In genomic region chr5:34490501-34491250, GRCh38 we compare ENCODE assay signal across 11 cellular contexts.
A peak's percentile ranks its signal among the peaks of the same experiment; 100 is the strongest.
DNase-seq lines count a peak whose midpoint lies in the region; ATAC-seq and TF ChIP-seq lines count a peak whose summit lies in the region.
"Had no signal": no experiment of that assay in that cellular context is flagged by ENCODE, and none has a peak within 500 bp of the region (broad histone marks: within the 10 kb centered on the region; RNA-seq: fewer than 3 reads in every experiment).

No MANE protein-coding gene starts in this region.

- H3K36me3 ChIP-seq in mammary epithelial cell (ENCODE audit: insufficient read depth, low read length) = no peaks in the 10 kb centered on the region
- H3K36me3 ChIP-seq in upper lobe of right lung = no peaks in the 10 kb centered on the region
- no peaks in the 10 kb centered on the region for H3K36me3 ChIP-seq in spleen

- no peaks in the 10 kb centered on the region for H3K27me3 ChIP-seq in mammary epithelial cell (ENCODE audit: insufficient read depth, low read length)
- no peaks in the 10 kb centered on the region for H3K27me3 ChIP-seq in upper lobe of right lung
- peaks cover 0 to 1% (median 0%) of the 10 kb centered on the region in 7 donors for H3K27me3 ChIP-seq in spleen (replicated peaks in 1 of 7)

- in situ Hi-C loops in mammary epithelial cell (cut with MboI; ENCODE audit: low sequenced_read_pairs in 2 of 2) = loop anchor here in 1 of 2 donors (25.0 kb wide), 1 partner anchor 522 kb away; no protein-coding TSS in a partner anchor

- 94% methylated on average over 3 of the region's 14 CpGs for WGBS in mammary epithelial cell (ENCODE audit: low coverage, missing lambda C conversion rate)
- WGBS in spleen, 5 donors = 45 to 73% (median 53%) methylated on average over 6 to 13 of the region's 14 CpGs

- H2AFZ ChIP-seq in mammary epithelial cell (ENCODE audit: low read depth, low read length) = no peak overlapping the region

- BruUV-seq in MCF 10A (replicated peaks; lab: Mats Ljungman, UMichigan) (no TSS peak), mammary epithelial cell (replicated peaks; lab: Mats Ljungman, UMichigan) (no TSS peak)

- DNase-seq in MCF 10A (ENCODE audit: unreplicated experiment) (no peak), mammary epithelial cell (no peak), NCI-H524 (lab: John Stamatoyannopoulos, UW) (peak; percentile 98), iPS-NIHi11 (ENCODE audit: low spot score) (peak; percentile 82), upper lobe of right lung (no peak), kidney glomerular epithelial cell (lab: John Stamatoyannopoulos, UW) (no peak), spleen (no peak)
- DNase-seq: activated CD8-positive, alpha-beta memory T cell treated with anti-CD3 and anti-CD28 coated beads, Interleukin-2, amount 50 U/mL, for 48 hours; caudate nucleus; stimulated activated CD4-positive, alpha-beta T cell treated with anti-CD3 and anti-CD28 coated beads, Interleukin-2, amount 100 ng/mL, for 48 hours had no signal

- TF ChIP-seq POLR2A in GM18505 (IDR thresholded peaks at IDR 0.05; ENCODE audit: borderline replicate concordance, extremely low read depth, insufficient read depth, insufficient read length) = no peak
- TF ChIP-seq POLR2A in spleen (IDR thresholded peaks at IDR 0.05) = no peak

- POLR2A ChIA-PET in MCF 10A (lab: Yijun Ruan, JAX) = interaction anchor here (1.5 kb wide), 1 partner anchor 18 kb away, joined by 5 read pairs; no protein-coding TSS in a partner anchor

- H3K9me3 ChIP-seq in mammary epithelial cell (replicated peaks; ENCODE audit: insufficient read depth, low read length) = no peaks in the 10 kb centered on the region
- no peaks in the 10 kb centered on the region for H3K9me3 ChIP-seq in upper lobe of right lung
- peaks cover 0 to 6% (median 0%) of the 10 kb centered on the region in 8 donors for H3K9me3 ChIP-seq in spleen

- dilution Hi-C loops in mammary epithelial cell (cut with HindIII; ENCODE audit: low sequenced_read_pairs) = no loop called here

- no peaks in the 10 kb centered on the region for H3K79me2 ChIP-seq in mammary epithelial cell (ENCODE audit: insufficient read depth, low read length)

- no peaks in the 10 kb centered on the region for H4K20me1 ChIP-seq in mammary epithelial cell (ENCODE audit: insufficient read depth, low read length)

- H3K27me3 Mint-ChIP-seq in MCF 10A (ENCODE audit: insufficient read depth, unreplicated experiment) = no peaks in the 10 kb centered on the region

- H3K9ac ChIP-seq in mammary epithelial cell (ENCODE audit: insufficient read depth, low read length) = no peak overlapping the region

- no peak overlapping the region for H3K4me3 ChIP-seq in mammary epithelial cell (replicated peaks in 1 of 3; ENCODE audit: insufficient read depth in 1 of 3, low read depth in 2 of 3, low read length in 3 of 3)
- H3K4me3 ChIP-seq in upper lobe of right lung = no peak overlapping the region
- no peak overlapping the region for H3K4me3 ChIP-seq in spleen

- no peak overlapping the region for H3K4me3 Mint-ChIP-seq in MCF 10A (ENCODE audit: unreplicated experiment)

- H3K4me1 Mint-ChIP-seq in MCF 10A (ENCODE audit: insufficient read depth, unreplicated experiment) = peaks cover 29% of the 10 kb centered on the region

- H3K4me1 ChIP-seq in mammary epithelial cell (ENCODE audit: insufficient read depth, low read length) (peaks cover 23% of the 10 kb centered on the region), upper lobe of right lung (peaks cover 20% of the 10 kb centered on the region), spleen (peaks cover 0 to 12% (median 5%) of the 10 kb centered on the region in 6 donors)

- ATAC-seq in upper lobe of right lung = peak; percentile 3
- ATAC-seq in GM18505 (IDR thresholded peaks at IDR 0.05; ENCODE audit: unreplicated experiment) = no peak

- no peaks in the 10 kb centered on the region for H3K9me3 Mint-ChIP-seq in MCF 10A (ENCODE audit: unreplicated experiment)

- no peak overlapping the region for H3K27ac ChIP-seq in mammary epithelial cell (ENCODE audit: insufficient read depth, low read depth, low read length)
- peak overlapping the region; percentile 24 for H3K27ac ChIP-seq in upper lobe of right lung
- no peak overlapping the region for H3K27ac ChIP-seq in spleen

- intact Hi-C loops in MCF 10A (cut with micrococcal nuclease) (no loop called here), mammary epithelial cell (cut with micrococcal nuclease) (no loop called here), upper lobe of right lung (cut with DNase I) (no loop called here), spleen (cut with DNase I; ENCODE audit: low total_unique reads) (no loop called here)

- H3K36me3 Mint-ChIP-seq in MCF 10A (ENCODE audit: insufficient read depth, unreplicated experiment) = no peaks in the 10 kb centered on the region

- CTCF ChIA-PET in MCF 10A (lab: Yijun Ruan, JAX) = interaction anchor here (0.5 to 24.6 kb wide), 3 partner anchors 31 to 409 kb away, joined by 3 to 468 read pairs (median 3); no protein-coding TSS in a partner anchor
- CTCF ChIA-PET in mammary epithelial cell (lab: Charles Lee; ENCODE audit: low non-redundant PET) = no interaction called here

- peak overlapping the region; percentile 46 for H3K27ac Mint-ChIP-seq in MCF 10A (ENCODE audit: low read depth, unreplicated experiment)

- TF ChIP-seq CTCF in MCF 10A (IDR thresholded peaks at IDR 0.05; ENCODE audit: unreplicated experiment) (no peak), mammary epithelial cell (conservative IDR thresholded peaks at IDR 0.05 in 1 of 2, IDR thresholded peaks at IDR 0.05 in 1 of 2; ENCODE audit: extremely low read depth in 1 of 2, insufficient read depth in 1 of 2, low read depth in 1 of 2, low read length in 2 of 2) (no peak), upper lobe of right lung (IDR thresholded peaks at IDR 0.05) (no peak), spleen (IDR thresholded peaks at IDR 0.05 in 8 of 11, conservative IDR thresholded peaks at IDR 0.05 in 3 of 11) (no peak)

- no peak overlapping the region for H3K4me2 ChIP-seq in mammary epithelial cell (ENCODE audit: insufficient read depth, low read depth, low read length)

Comparison
In these comparisons a context has a peak if more than half of its experiments do, and no peak if none do; other contexts are left out.
1. DNase-seq: peak in NCI-H524 (2 of 2) and iPS-NIHi11 (single experiment); none in MCF 10A (single experiment), mammary epithelial cell (single experiment), upper lobe of right lung (single experiment), kidney glomerular epithelial cell (single experiment) and spleen (single experiment).